Comparison of ENCODE assay signal across 8 cellular contexts in genomic region chr12:1692221-1692620, GRCh38. TPM values are rescaled to one million over a fixed set of nuclear protein-coding genes. Genes with fewer than 3 reads are reported as not detected.
DNase-seq lines count a peak whose midpoint lies in the region; ATAC-seq and TF ChIP-seq lines count a peak whose summit lies in the region.

No MANE protein-coding gene starts in this region.

- intact Hi-C loops in Right ventricle myocardium superior (cut with DNase I) = no loop called here
- intact Hi-C loops in right lobe of liver (cut with DNase I) = no loop called here
- intact Hi-C loops in transverse colon (cut with DNase I; ENCODE audit: low total_unique reads) = loop anchor here (10.0 kb wide), 1 partner anchor 63 kb away; no protein-coding TSS in a partner anchor
- intact Hi-C loops in testis (cut with DNase I; ENCODE audit: low total_unique reads) = no loop called here

- peak overlapping the region; percentile 94 for H3K27ac Mint-ChIP-seq in activated naive CD8-positive, alpha-beta T cell

- TF ChIP-seq POLR2A in right lobe of liver (IDR thresholded peaks at IDR 0.05) = no peak
- no peak for TF ChIP-seq POLR2A in transverse colon (IDR thresholded peaks at IDR 0.05)
- TF ChIP-seq POLR2A in testis (IDR thresholded peaks at IDR 0.05) = no peak

- TF ChIP-seq CTCF in cardiac muscle cell (IDR thresholded peaks at IDR 0.05; ENCODE audit: low read depth, low read length) (no peak), right lobe of liver (IDR thresholded peaks at IDR 0.05) (no peak), transverse colon (IDR thresholded peaks at IDR 0.05) (no peak), GM10248 (IDR thresholded peaks at IDR 0.05; ENCODE audit: control extremely low read depth, extremely low read depth, low read depth, missing control alignments) (no peak), testis (IDR thresholded peaks at IDR 0.05) (no peak)

- DNase-seq in cardiac muscle cell (ENCODE audit: low read depth in 1 of 2, low spot score in 1 of 2) = no peak
- DNase-seq in Right ventricle myocardium superior = no peak
- DNase-seq in right lobe of liver = no peak
- no peak for DNase-seq in transverse colon
- DNase-seq in GM10248 (ENCODE audit: extremely low spot score) = no peak
- no peak for DNase-seq in testis
- no peak for DNase-seq in D341Med (ENCODE audit: low spot score)

- H3K4me3 ChIP-seq in cardiac muscle cell = peak overlapping the region; percentile 69
- peak overlapping the region; percentile 85 to 93 (median 86) for H3K4me3 ChIP-seq in right lobe of liver
- peak overlapping the region in 3 of 4 donors; percentile 75 to 99 (median 93) for H3K4me3 ChIP-seq in transverse colon
- peak overlapping the region in 1 of 2 donors; percentile 95 for H3K4me3 ChIP-seq in testis

- H3K4me3 Mint-ChIP-seq in activated naive CD8-positive, alpha-beta T cell = peak overlapping the region; percentile 99

- CTCF ChIA-PET in GM10248 (lab: Yijun Ruan, JAX) = interaction anchor here (1.5 kb wide), 1 partner anchor 99 kb away, joined by 4 read pairs; no protein-coding TSS in a partner anchor

- H3K36me3 ChIP-seq in cardiac muscle cell (no peaks in the 10 kb centered on the region), right lobe of liver (no peaks in the 10 kb centered on the region), transverse colon (no peaks in the 10 kb centered on the region), testis (ENCODE audit: low read depth, missing control alignments) (no peaks in the 10 kb centered on the region)

- peak overlapping the region; percentile 97 for H3K27ac ChIP-seq in cardiac muscle cell
- peak overlapping the region in 2 of 3 donors; percentile 93 to 97 for H3K27ac ChIP-seq in right lobe of liver
- peak overlapping the region in 2 of 4 donors; percentile 94 to 100 for H3K27ac ChIP-seq in transverse colon
- peak overlapping the region in 1 of 2 donors; percentile 96 for H3K27ac ChIP-seq in testis

- H3K27me3 Mint-ChIP-seq in activated naive CD8-positive, alpha-beta T cell = no peaks in the 10 kb centered on the region

- H3K9me3 ChIP-seq in cardiac muscle cell (ENCODE audit: low read depth) = no peaks in the 10 kb centered on the region
- no peaks in the 10 kb centered on the region for H3K9me3 ChIP-seq in right lobe of liver
- H3K9me3 ChIP-seq in transverse colon = no peaks in the 10 kb centered on the region
- H3K9me3 ChIP-seq in testis = no peaks in the 10 kb centered on the region

- H3K9me3 Mint-ChIP-seq in activated naive CD8-positive, alpha-beta T cell (ENCODE audit: low read depth) = no peaks in the 10 kb centered on the region

- peaks cover 54% of the 10 kb centered on the region for H3K4me1 Mint-ChIP-seq in activated naive CD8-positive, alpha-beta T cell (ENCODE audit: low read depth)

- WGBS in right lobe of liver (ENCODE audit: insufficient coverage, low coverage, low lambda C conversion rate, missing lambda C conversion rate) = 9% methylated on average over 4 of the region's 4 CpGs
- 32 to 38% methylated on average over 4 of the region's 4 CpGs for WGBS in transverse colon (ENCODE audit: low coverage in 1 of 2), 2 donors
- WGBS in testis, 2 donors = 24 to 32% methylated on average over 4 of the region's 4 CpGs

- ATAC-seq in Right ventricle myocardium superior (ENCODE audit: poor library complexity) (no peak), right lobe of liver (no peak)

- TF ChIP-seq EP300 in transverse colon (IDR thresholded peaks at IDR 0.05; ENCODE audit: low read depth) = no peak

- in situ Hi-C loops in transverse colon (cut with MboI; ENCODE audit: low pct_ligation_motif_present in 1 of 4, low pct_unique_long_range_greater_than_20kb in 1 of 4, low sequenced_read_pairs in 3 of 4) = no loop called here

- H3K4me1 ChIP-seq in cardiac muscle cell (ENCODE audit: low read depth) (peaks cover 20% of the 10 kb centered on the region), right lobe of liver (peaks cover 0 to 44% (median 3%) of the 10 kb centered on the region in 4 donors), transverse colon (peaks cover 0 to 58% (median 25%) of the 10 kb centered on the region in 4 donors), testis (peaks cover 19% of the 10 kb centered on the region)

- H3K27me3 ChIP-seq in cardiac muscle cell = no peaks in the 10 kb centered on the region
- no peaks in the 10 kb centered on the region for H3K27me3 ChIP-seq in right lobe of liver
- H3K27me3 ChIP-seq in transverse colon = no peaks in the 10 kb centered on the region
- H3K27me3 ChIP-seq in testis = no peaks in the 10 kb centered on the region

- POLR2A ChIA-PET in GM10248 (lab: Yijun Ruan, JAX) = no interaction called here

- peaks cover 3% of the 10 kb centered on the region for H3K36me3 Mint-ChIP-seq in activated naive CD8-positive, alpha-beta T cell

RNA-seq across cellular contexts. Expression of gene ADIPOR2, which starts 1.4 kb away (rescaled TPM):
- total RNA-seq in cardiac muscle cell (25.0 and 25.7 TPM in 2 replicates), Right ventricle myocardium superior (30.8 TPM), right lobe of liver (100 to 1,000 TPM in 1 of 6 experiments, 10 to 100 TPM in 5; 46.5 to 108 (median 59.8) TPM), transverse colon (10 to 100 TPM; 27.9 to 74.2 (median 52.1) TPM), testis (10 to 100 TPM; 70.6 to 78.3 TPM)
- polyA plus RNA-seq in cardiac muscle cell (5.8 and 7.1 TPM in 2 replicates), testis (ENCODE audit: insufficient read depth, low read depth, low replicate concordance) (75.1 TPM)
